Comparison of ENCODE assay signal across 1 cellular context in genomic region chr1:204763773-204764427, GRCh38.
TF ChIP-seq lines count a peak whose summit lies in the region.

No MANE protein-coding gene starts in this region.

TF ChIP-seq in SK-N-SH, 30 proteins besides CTCF, POLR2A, EP300 and RAD21 (continued from another document):
- TF ChIP-seq USF2 (IDR thresholded peaks at IDR 0.05; ENCODE audit: borderline replicate concordance, low read depth, low read length): no peak
- TF ChIP-seq RFX5 (IDR thresholded peaks at IDR 0.05; ENCODE audit: low read length): no peak
- no peak for TF ChIP-seq JUND (IDR thresholded peaks at IDR 0.05)
- no peak for TF ChIP-seq NRF1 (IDR thresholded peaks at IDR 0.05; ENCODE audit: low read depth, low read length)
